In genomic region chr17:56976941-56977570, GRCh38 we compare ENCODE assay signal across 9 cellular contexts. TPM values are rescaled to one million over a fixed set of nuclear protein-coding genes. Genes with fewer than 3 reads are reported as not detected.
DNase-seq lines count a peak whose midpoint lies in the region; ATAC-seq, FAIRE-seq and TF ChIP-seq lines count a peak whose summit lies in the region.
"Had no signal": no experiment of that assay in that cellular context is flagged by ENCODE, and none has a peak within 500 bp of the region (broad histone marks: within the 10 kb centered on the region; RNA-seq: fewer than 3 reads in every experiment).

No MANE protein-coding gene starts in this region.

- POLR2A ChIA-PET in K562 (lab: Yijun Ruan, JAX) = interaction anchor here (0.6 to 1.3 kb wide), 6 partner anchors 8 to 774 kb away, joined by 3 to 6 read pairs (median 3); partner anchors contain the start of gene COIL
- POLR2A ChIA-PET in HepG2 (lab: Yijun Ruan, JAX) = interaction anchor here (0.6 to 1.8 kb wide), 7 partner anchors 9 to 143 kb away, joined by 3 to 7 read pairs (median 3); partner anchors contain the start of genes C17orf67, COIL, DGKE and TRIM25

- H3K4me1 ChIP-seq in K562 (replicated peaks in 1 of 2; ENCODE audit: control insufficient read depth in 2 of 2, insufficient read depth in 2 of 2, low read length in 2 of 2) = peaks cover 14 to 21% of the 10 kb centered on the region in 2 experiments; a peak in 4 of 5 replicates
- H3K4me1 ChIP-seq in HepG2 (ENCODE audit: insufficient read depth, low read length) = peaks cover 31% of the 10 kb centered on the region
- H3K4me1 ChIP-seq in transverse colon = peaks cover 0 to 22% (median 13%) of the 10 kb centered on the region in 4 donors

- H4K20me1 ChIP-seq in K562 (replicated peaks; ENCODE audit: control insufficient read depth, insufficient read depth, low read length) (no peaks in the 10 kb centered on the region), HepG2 (ENCODE audit: insufficient read depth, low read length) (no peaks in the 10 kb centered on the region)

- H3K9ac ChIP-seq in K562 (ENCODE audit: insufficient read depth in 1 of 2, low read depth in 2 of 2, low read length in 2 of 2) (peak overlapping the region; percentile 62 to 63; a peak in 3 of 4 replicates), HepG2 (ENCODE audit: insufficient read depth, low read depth, low read length) (no peak overlapping the region)

- BruUV-seq in K562 (replicated peaks; lab: Mats Ljungman, UMichigan) (TSS peak; percentile 83), HepG2 (replicated peaks; lab: Mats Ljungman, UMichigan) (no TSS peak)

- H2AFZ ChIP-seq in K562 (ENCODE audit: low read depth, low read length) = peak overlapping the region; percentile 99
- peak overlapping the region; percentile 63 for H2AFZ ChIP-seq in HepG2 (ENCODE audit: low read length)

- TF ChIP-seq POLR2A in K562 (conservative IDR thresholded peaks at IDR 0.05) (no peak), HepG2 (IDR thresholded peaks at IDR 0.05; ENCODE audit: insufficient read depth in 1 of 2, low read depth in 2 of 2, low read length in 2 of 2) (no peak), transverse colon (IDR thresholded peaks at IDR 0.05) (no peak)

- H3K27me3 Mint-ChIP-seq in activated T-cell treated with anti-CD3 and anti-CD28 coated beads, Interleukin-2, amount 50 U/mL, for 4 hours (ENCODE audit: low read depth) = no peaks in the 10 kb centered on the region

- H3K4me3 ChIP-seq in K562 = no peak overlapping the region
- peak overlapping the region; percentile 31 to 81 (median 78) for H3K4me3 ChIP-seq in HepG2 (replicated peaks in 1 of 3; ENCODE audit: insufficient read depth in 1 of 3, low read depth in 2 of 3, low read length in 3 of 3)
- H3K4me3 ChIP-seq in transverse colon = peak overlapping the region in 2 of 4 donors; percentile 48 to 80

- peaks cover 13% of the 10 kb centered on the region for H3K4me1 Mint-ChIP-seq in activated T-cell treated with anti-CD3 and anti-CD28 coated beads, Interleukin-2, amount 50 U/mL, for 4 hours (ENCODE audit: low read depth)

- FAIRE-seq in K562 (lab: Jason Lieb, UNC) (no peak), HepG2 (lab: Jason Lieb, UNC) (peak; percentile 66)

- peak overlapping the region; percentile 62 for H3K4me2 ChIP-seq in K562 (ENCODE audit: insufficient read depth, low read length)
- peak overlapping the region; percentile 97 for H3K4me2 ChIP-seq in HepG2 (ENCODE audit: low read depth, low read length)

- TF ChIP-seq CTCF in K562 (IDR thresholded peaks at IDR 0.05 in 2 of 3, conservative IDR thresholded peaks at IDR 0.05 in 1 of 3; ENCODE audit: insufficient read depth in 2 of 3, low read depth in 1 of 3, low read length in 3 of 3) (no peak), HepG2 (CRISPR knock-in tag; IDR thresholded peaks at IDR 0.05) (no peak), transverse colon (IDR thresholded peaks at IDR 0.05) (no peak)

- peak overlapping the region; percentile 67 for H3K4me3 Mint-ChIP-seq in activated T-cell treated with anti-CD3 and anti-CD28 coated beads, Interleukin-2, amount 50 U/mL, for 4 hours

- peak overlapping the region; percentile 38; the same call in 1 of the 3 replicates for H3K27ac ChIP-seq in K562 (ENCODE audit: extremely low read depth, low read depth, low read length)
- no peak overlapping the region for H3K27ac ChIP-seq in HepG2 (ENCODE audit: extremely low read length, insufficient read depth, low read length)
- peak overlapping the region; percentile 70 to 77 (median 74) for H3K27ac ChIP-seq in transverse colon

- CTCF ChIA-PET in K562 (lab: Yijun Ruan, JAX; ENCODE audit: low intra/inter-chr PET ratio) (no interaction called here), HepG2 (lab: Yijun Ruan, JAX; ENCODE audit: low intra/inter-chr PET ratio, low total read pairs) (no interaction called here)

- 28% methylated on average over 10 of the region's 10 CpGs for WGBS in K562 (ENCODE audit: insufficient coverage, low coverage, missing lambda C conversion rate)
- WGBS in HepG2 (ENCODE audit: low lambda C conversion rate) = 8% methylated on average over 10 of the region's 10 CpGs
- 16 to 57% methylated on average over 5 to 10 of the region's 10 CpGs for WGBS in transverse colon (ENCODE audit: low coverage in 1 of 2), 2 donors

- no peaks in the 10 kb centered on the region for H3K36me3 Mint-ChIP-seq in activated T-cell treated with anti-CD3 and anti-CD28 coated beads, Interleukin-2, amount 50 U/mL, for 4 hours (ENCODE audit: insufficient read depth)

- intact Hi-C loops in K562 (cut with micrococcal nuclease) = no loop called here
- intact Hi-C loops in HepG2 (cut with micrococcal nuclease; ENCODE audit: unreplicated experiment) = loop anchor here (5.0 kb wide), 1 partner anchor 110 kb away; the partner anchor contains the start of gene AKAP1
- intact Hi-C loops in transverse colon (cut with DNase I; ENCODE audit: low total_unique reads) = no loop called here

- TF ChIP-seq EP300 in K562 (IDR thresholded peaks at IDR 0.05; ENCODE audit: low read length) = no peak
- no peak for TF ChIP-seq EP300 in HepG2 (IDR thresholded peaks at IDR 0.05; ENCODE audit: low read depth in 2 of 2, low read length in 2 of 2)
- no peak for TF ChIP-seq EP300 in HepG2 (CRISPR knock-in tag; IDR thresholded peaks at IDR 0.05; ENCODE audit: borderline replicate concordance)
- no peak for TF ChIP-seq EP300 in transverse colon (IDR thresholded peaks at IDR 0.05; ENCODE audit: low read depth)

- no peaks in the 10 kb centered on the region for H3K9me3 Mint-ChIP-seq in activated T-cell treated with anti-CD3 and anti-CD28 coated beads, Interleukin-2, amount 50 U/mL, for 4 hours

- H3K9me1 ChIP-seq in K562 (ENCODE audit: control insufficient read depth, insufficient read depth, low read length) = no peaks in the 10 kb centered on the region

- H3K9me3 ChIP-seq in K562 (replicated peaks; ENCODE audit: control insufficient read depth, insufficient read depth, low read depth, low read length) (no peaks in the 10 kb centered on the region), HepG2 (ENCODE audit: low read length) (no peaks in the 10 kb centered on the region), transverse colon (no peaks in the 10 kb centered on the region)
- H3K9me3 ChIP-seq: neutrophil had no signal

- H3K79me2 ChIP-seq in K562 (ENCODE audit: control insufficient read depth, insufficient read depth, low read length) (no peaks in the 10 kb centered on the region), HepG2 (ENCODE audit: insufficient read depth, low read length) (no peaks in the 10 kb centered on the region)

- DNase-seq in activated T-cell treated with anti-CD3 and anti-CD28 coated beads, Interleukin-2, amount 50 U/mL, for 4 hours = no peak
- no peak for DNase-seq in activated T-cell treated with anti-CD3 and anti-CD28 coated beads, Interleukin-2, amount 50 U/mL, for 48 hours
- DNase-seq in K562 (ENCODE audit: extremely low read depth in 1 of 4, low spot score in 3 of 4) (peak in 2 of 4 experiments; percentile 14 to 24), HepG2 (ENCODE audit: low spot score) (peak; percentile 53), transverse colon (no peak), NCI-H1417 treated with DMSO at 0.1 percent for 48 hours (lab: John Stamatoyannopoulos, UW) (no peak)
- no peak for DNase-seq in central memory CD4-positive, alpha-beta T cell
- DNase-seq in stimulated activated CD4-positive, alpha-beta T cell treated with anti-CD3 and anti-CD28 coated beads, Interleukin-12 subunit alpha, Interleukin-12 subunit beta, amount 100 ng/mL, for 4 hours = no peak

- H3K27me3 ChIP-seq in K562 (ENCODE audit: control insufficient read depth in 2 of 2, insufficient read depth in 2 of 2, low read length in 2 of 2) = no peaks in the 10 kb centered on the region
- peaks cover 2 to 21% of the 10 kb centered on the region in 2 experiments; a peak in 4 of 5 replicates for H3K27me3 ChIP-seq in HepG2 (ENCODE audit: control insufficient read depth in 1 of 2, insufficient read depth in 2 of 2, low read length in 2 of 2)
- H3K27me3 ChIP-seq in transverse colon = no peaks in the 10 kb centered on the region
- H3K27me3 ChIP-seq: neutrophil had no signal

- H3K36me3 ChIP-seq in K562 (ENCODE audit: control insufficient read depth, insufficient read depth, low read length) (no peaks in the 10 kb centered on the region), HepG2 (replicated peaks in 1 of 2; ENCODE audit: control insufficient read depth in 1 of 2, insufficient read depth in 2 of 2, low read length in 2 of 2) (no peaks in the 10 kb centered on the region), transverse colon (no peaks in the 10 kb centered on the region)
- H3K36me3 ChIP-seq: neutrophil had no signal

- TF ChIP-seq RAD21 in K562 (CRISPR knock-in tag; conservative IDR thresholded peaks at IDR 0.05 in 1 of 2, IDR thresholded peaks at IDR 0.05 in 1 of 2) (no peak), HepG2 (CRISPR knock-in tag; IDR thresholded peaks at IDR 0.05) (no peak)

- no peak for ATAC-seq in activated T-cell treated with anti-CD3 and anti-CD28 coated beads, Interleukin-2, amount 50 U/mL, for 4 hours
- ATAC-seq in K562 = peak; percentile 7; the same call in 2 of the 3 replicates
- peak; percentile 58 for ATAC-seq in HepG2

- in situ Hi-C loops in K562 (cut with MboI) (no loop called here), HepG2 (cut with HindIII; ENCODE audit: extremely low pct_ligation_motif_present, low pct_unique_long_range_greater_than_20kb) (no loop called here), transverse colon (cut with MboI; ENCODE audit: low pct_ligation_motif_present in 1 of 4, low pct_unique_long_range_greater_than_20kb in 1 of 4, low sequenced_read_pairs in 3 of 4) (no loop called here)

RNA-seq across cellular contexts. Expression of gene SCPEP1, which starts 0.9 kb away (rescaled TPM):
- 10 to 100 TPM; 10.8 to 17.6 (median 14.1) TPM for total RNA-seq in activated T-cell treated with anti-CD3 and anti-CD28 coated beads, Interleukin-2, amount 50 U/mL, for 4 hours
- 13.2 and 19.1 TPM in 2 replicates for total RNA-seq in K562 (2011; cell fraction: chromatin; rRNA removed; ENCODE audit: low replicate concordance)
- 15.3 and 21.4 TPM in 2 replicates for total RNA-seq in K562 (2011; cell fraction: nucleolus; rRNA removed)
- total RNA-seq in K562 (2011; cell fraction: nucleoplasm; rRNA removed) = 16.1 and 19.9 TPM in 2 replicates
- total RNA-seq in K562 (2014; rRNA removed) (5.1 and 5.8 TPM in 2 replicates), K562 (2014; rRNA removed; fragmentation: Illumina TruSeq; extraction: Trizol) (5.7 and 8.2 TPM in 2 replicates), K562 (2015; rRNA removed; fragmentation: Illumina TruSeq; extraction: Trizol) (7.2 and 7.8 TPM in 2 replicates), K562 (2021) (8.1 and 10.0 TPM in 2 replicates), HepG2 (2016; rRNA removed; fragmentation: Illumina TruSeq; extraction: Trizol) (12.3 and 27.3 TPM in 2 replicates), transverse colon (10 to 100 TPM; 13.1 to 39.7 (median 20.3) TPM)
- polyA plus RNA-seq in K562 (2011; rRNA removed) (8.1 TPM in 2 replicates), K562 (2014; fragmentation: Illumina TruSeq; extraction: Trizol) (6.6 TPM in 2 replicates), K562 (2014; fragmentation: Nextera tagmentation; extraction: Ambion mirVana) (10 to 100 TPM; 12.2 to 14.8 TPM), K562 (2014; rRNA removed) (5.4 and 6.8 TPM in 2 replicates), HepG2 (2011; rRNA removed) (20.9 and 24.3 TPM in 2 replicates)
- 4.1 and 5.1 TPM in 2 replicates for polyA plus RNA-seq in K562 (2011; cell fraction: cytosol; rRNA removed)
- 12.2 and 20.2 TPM in 2 replicates for polyA plus RNA-seq in K562 (2011; cell fraction: nucleus; rRNA removed)
- 9.6 and 13.4 TPM in 2 replicates for polyA plus RNA-seq in K562 (2012)
- polyA minus RNA-seq in K562 (2011; rRNA and poly(A)+ RNA removed) = 2.9 and 4.1 TPM in 2 replicates
- 2.6 and 3.1 TPM in 2 replicates for polyA minus RNA-seq in K562 (2011; cell fraction: cytosol; rRNA and poly(A)+ RNA removed)
- 3.3 and 4.4 TPM in 2 replicates for polyA minus RNA-seq in K562 (2011; cell fraction: nucleus; rRNA and poly(A)+ RNA removed)
- 1.9 and 2.5 TPM in 2 replicates for total RNA-seq in HepG2 (2016; cell fraction: cytosol; rRNA removed; fragmentation: Illumina TruSeq; extraction: Trizol; ENCODE audit: low read depth)
- total RNA-seq in HepG2 (2016; cell fraction: insoluble cytoplasmic fraction; rRNA removed; fragmentation: Illumina TruSeq; extraction: Trizol) = 13.5 and 27.2 TPM in 2 replicates
- total RNA-seq in HepG2 (2016; cell fraction: membrane; rRNA removed; fragmentation: Illumina TruSeq; extraction: Trizol) = 5.4 TPM in 2 replicates
- total RNA-seq in HepG2 (2016; cell fraction: nucleus; rRNA removed; fragmentation: Illumina TruSeq; extraction: Trizol) = 18.9 and 24.3 TPM in 2 replicates
- 12.8 and 18.3 TPM in 2 replicates for polyA plus RNA-seq in HepG2 (2011; cell fraction: cytosol; rRNA removed)
- 17.7 and 24.2 TPM in 2 replicates for polyA plus RNA-seq in HepG2 (2011; cell fraction: nucleus; rRNA removed)
- 23.2 and 26.2 TPM in 2 replicates for polyA plus RNA-seq in HepG2 (2012)
- polyA plus RNA-seq in HepG2 (2016; cell fraction: cytosol; fragmentation: Illumina TruSeq; extraction: Trizol; ENCODE audit: low read depth) = 1.6 and 1.8 TPM in 2 replicates
- polyA plus RNA-seq in HepG2 (2016; cell fraction: insoluble cytoplasmic fraction; fragmentation: Illumina TruSeq; extraction: Trizol; ENCODE audit: low read depth) = 10.5 and 11.5 TPM in 2 replicates
- polyA plus RNA-seq in HepG2 (2016; cell fraction: membrane; fragmentation: Illumina TruSeq; extraction: Trizol; ENCODE audit: low read depth) = 2.4 and 3.1 TPM in 2 replicates
- polyA plus RNA-seq in HepG2 (2016; cell fraction: nucleus; fragmentation: Illumina TruSeq; extraction: Trizol; ENCODE audit: insufficient read depth, low read depth) = 32.8 and 38.7 TPM in 2 replicates
- polyA minus RNA-seq in HepG2 (2011; rRNA and poly(A)+ RNA removed; ENCODE audit: low replicate concordance) = 8.0 and 10.3 TPM in 2 replicates
- polyA minus RNA-seq in HepG2 (2011; cell fraction: cytosol; rRNA and poly(A)+ RNA removed) = 11.0 and 11.7 TPM in 2 replicates
- polyA minus RNA-seq in HepG2 (2011; cell fraction: nucleus; rRNA and poly(A)+ RNA removed) = 6.5 and 7.5 TPM in 2 replicates

RNA-seq across cellular contexts. Expression of gene COIL, which starts 16.2 kb away (rescaled TPM):
- 10 to 100 TPM; 22.9 to 23.8 (median 23.0) TPM for total RNA-seq in activated T-cell treated with anti-CD3 and anti-CD28 coated beads, Interleukin-2, amount 50 U/mL, for 4 hours
- 7.4 and 16.0 TPM in 2 replicates for total RNA-seq in K562 (2011; cell fraction: chromatin; rRNA removed; ENCODE audit: low replicate concordance)
- 4.8 and 6.1 TPM in 2 replicates for total RNA-seq in K562 (2011; cell fraction: nucleolus; rRNA removed)
- total RNA-seq in K562 (2011; cell fraction: nucleoplasm; rRNA removed) = 7.6 and 15.8 TPM in 2 replicates
- 25.2 and 25.7 TPM in 2 replicates for total RNA-seq in K562 (2014; rRNA removed)
- 37.5 and 42.3 TPM in 2 replicates for total RNA-seq in K562 (2014; rRNA removed; fragmentation: Illumina TruSeq; extraction: Trizol)
- 37.7 and 40.9 TPM in 2 replicates for total RNA-seq in K562 (2015; rRNA removed; fragmentation: Illumina TruSeq; extraction: Trizol)
- 28.7 and 29.4 TPM in 2 replicates for total RNA-seq in K562 (2021)
- 18.3 and 25.9 TPM in 2 replicates for polyA plus RNA-seq in K562 (2011; rRNA removed)
- 5.5 and 9.5 TPM in 2 replicates for polyA plus RNA-seq in K562 (2011; cell fraction: cytosol; rRNA removed)
- polyA plus RNA-seq in K562 (2011; cell fraction: nucleus; rRNA removed) = 5.8 and 7.7 TPM in 2 replicates
- polyA plus RNA-seq in K562 (2012) = 18.5 and 24.7 TPM in 2 replicates
- 33.2 and 41.3 TPM in 2 replicates for polyA plus RNA-seq in K562 (2014; fragmentation: Illumina TruSeq; extraction: Trizol)
- polyA plus RNA-seq in K562 (2014; fragmentation: Nextera tagmentation; extraction: Ambion mirVana) = 10 to 100 TPM; 23.9 to 30.8 TPM
- polyA plus RNA-seq in K562 (2014; rRNA removed) = 26.0 and 29.0 TPM in 2 replicates
- 19.6 and 21.9 TPM in 2 replicates for polyA minus RNA-seq in K562 (2011; rRNA and poly(A)+ RNA removed)
- polyA minus RNA-seq in K562 (2011; cell fraction: cytosol; rRNA and poly(A)+ RNA removed) = 5.7 and 9.2 TPM in 2 replicates
- 5.5 and 7.4 TPM in 2 replicates for polyA minus RNA-seq in K562 (2011; cell fraction: nucleus; rRNA and poly(A)+ RNA removed)
- 29.4 and 39.0 TPM in 2 replicates for total RNA-seq in HepG2 (2016; rRNA removed; fragmentation: Illumina TruSeq; extraction: Trizol)
- total RNA-seq in HepG2 (2016; cell fraction: cytosol; rRNA removed; fragmentation: Illumina TruSeq; extraction: Trizol; ENCODE audit: low read depth) = 6.3 and 7.1 TPM in 2 replicates
- 30.1 and 39.1 TPM in 2 replicates for total RNA-seq in HepG2 (2016; cell fraction: insoluble cytoplasmic fraction; rRNA removed; fragmentation: Illumina TruSeq; extraction: Trizol)
- total RNA-seq in HepG2 (2016; cell fraction: membrane; rRNA removed; fragmentation: Illumina TruSeq; extraction: Trizol) = 15.5 and 19.2 TPM in 2 replicates
- 22.5 and 22.8 TPM in 2 replicates for total RNA-seq in HepG2 (2016; cell fraction: nucleus; rRNA removed; fragmentation: Illumina TruSeq; extraction: Trizol)
- polyA plus RNA-seq in HepG2 (2011; rRNA removed) = 5.7 and 8.1 TPM in 2 replicates
- 3.4 and 4.6 TPM in 2 replicates for polyA plus RNA-seq in HepG2 (2011; cell fraction: cytosol; rRNA removed)
- polyA plus RNA-seq in HepG2 (2011; cell fraction: nucleus; rRNA removed) = 4.1 and 5.2 TPM in 2 replicates
- polyA plus RNA-seq in HepG2 (2012) = 9.5 and 14.7 TPM in 2 replicates
- 3.3 and 3.7 TPM in 2 replicates for polyA plus RNA-seq in HepG2 (2016; cell fraction: cytosol; fragmentation: Illumina TruSeq; extraction: Trizol; ENCODE audit: low read depth)
- polyA plus RNA-seq in HepG2 (2016; cell fraction: insoluble cytoplasmic fraction; fragmentation: Illumina TruSeq; extraction: Trizol; ENCODE audit: low read depth) = 35.9 and 36.8 TPM in 2 replicates
- 6.7 and 7.4 TPM in 2 replicates for polyA plus RNA-seq in HepG2 (2016; cell fraction: membrane; fragmentation: Illumina TruSeq; extraction: Trizol; ENCODE audit: low read depth)
- 29.1 and 29.2 TPM in 2 replicates for polyA plus RNA-seq in HepG2 (2016; cell fraction: nucleus; fragmentation: Illumina TruSeq; extraction: Trizol; ENCODE audit: insufficient read depth, low read depth)
- 4.9 and 6.4 TPM in 2 replicates for polyA minus RNA-seq in HepG2 (2011; rRNA and poly(A)+ RNA removed; ENCODE audit: low replicate concordance)
- polyA minus RNA-seq in HepG2 (2011; cell fraction: cytosol; rRNA and poly(A)+ RNA removed) = 3.8 and 4.4 TPM in 2 replicates
- polyA minus RNA-seq in HepG2 (2011; cell fraction: nucleus; rRNA and poly(A)+ RNA removed) = 9.0 and 10.3 TPM in 2 replicates
- total RNA-seq in transverse colon = 10 to 100 TPM in 2 of 4 donors, 1 to 10 TPM in 2; 1.5 to 12.2 (median 8.2) TPM

Comparison
In these comparisons a context has a peak if more than half of its experiments do, and no peak if none do; other contexts are left out.
1. ATAC-seq: peak in K562 (single experiment) and HepG2 (single experiment); none in activated T-cell treated with anti-CD3 and anti-CD28 coated beads, Interleukin-2, amount 50 U/mL, for 4 hours (0 of 2).